In genomic region chr12:38555620-38556596, GRCh38 we compare ENCODE assay signal across 2 cellular contexts.
TF ChIP-seq lines count a peak whose summit lies in the region.

No MANE protein-coding gene starts in this region.

TF ChIP-seq in SK-N-SH, 30 proteins besides CTCF, POLR2A, EP300 and RAD21 (continued from another document):
- TF ChIP-seq REST (IDR thresholded peaks at IDR 0.05; ENCODE audit: low read depth, low read length): no peak
- TF ChIP-seq SIN3A (IDR thresholded peaks at IDR 0.05; ENCODE audit: borderline replicate concordance, low read depth, low read length): no peak
- no peak for TF ChIP-seq CHD2 (IDR thresholded peaks at IDR 0.05; ENCODE audit: low read length, partially characterized antibody)
- no peak for TF ChIP-seq NRF1 (IDR thresholded peaks at IDR 0.05; ENCODE audit: low read depth, low read length)
- no peak for TF ChIP-seq MEF2A (IDR thresholded peaks at IDR 0.05; ENCODE audit: borderline replicate concordance, low read depth)
- TF ChIP-seq ZBTB33 (IDR thresholded peaks at IDR 0.05; ENCODE audit: borderline replicate concordance, low read depth): no peak
- no peak for TF ChIP-seq FOXM1 (IDR thresholded peaks at IDR 0.05; ENCODE audit: low read depth)
- TF ChIP-seq TAF1 (IDR thresholded peaks at IDR 0.05; ENCODE audit: borderline replicate concordance, low read depth, low read length): no peak
- no peak for TF ChIP-seq FOSL2 (IDR thresholded peaks at IDR 0.05; ENCODE audit: borderline replicate concordance, low read depth)
- no peak for TF ChIP-seq ELF1 (IDR thresholded peaks at IDR 0.05)
- no peak for TF ChIP-seq RXRA (IDR thresholded peaks at IDR 0.05; ENCODE audit: borderline replicate concordance, low read depth)
- no peak for TF ChIP-seq POLR2AphosphoS5 (IDR thresholded peaks at IDR 0.05; ENCODE audit: low read depth, low read length)

TF ChIP-seq in SK-N-SH treated with all-trans-retinoic acid at 6 μM for 48 hours, 23 proteins besides CTCF, POLR2A, EP300 and RAD21 (continued from another document):
- TF ChIP-seq TOX (CRISPR knock-in tag; IDR thresholded peaks at IDR 0.05; ENCODE audit: borderline replicate concordance) (no peak), CREB5 (CRISPR knock-in tag; IDR thresholded peaks at IDR 0.05; ENCODE audit: low read depth) (no peak)
